Comparison of ENCODE assay signal across 8 cellular contexts in the genomic region with DNA sequence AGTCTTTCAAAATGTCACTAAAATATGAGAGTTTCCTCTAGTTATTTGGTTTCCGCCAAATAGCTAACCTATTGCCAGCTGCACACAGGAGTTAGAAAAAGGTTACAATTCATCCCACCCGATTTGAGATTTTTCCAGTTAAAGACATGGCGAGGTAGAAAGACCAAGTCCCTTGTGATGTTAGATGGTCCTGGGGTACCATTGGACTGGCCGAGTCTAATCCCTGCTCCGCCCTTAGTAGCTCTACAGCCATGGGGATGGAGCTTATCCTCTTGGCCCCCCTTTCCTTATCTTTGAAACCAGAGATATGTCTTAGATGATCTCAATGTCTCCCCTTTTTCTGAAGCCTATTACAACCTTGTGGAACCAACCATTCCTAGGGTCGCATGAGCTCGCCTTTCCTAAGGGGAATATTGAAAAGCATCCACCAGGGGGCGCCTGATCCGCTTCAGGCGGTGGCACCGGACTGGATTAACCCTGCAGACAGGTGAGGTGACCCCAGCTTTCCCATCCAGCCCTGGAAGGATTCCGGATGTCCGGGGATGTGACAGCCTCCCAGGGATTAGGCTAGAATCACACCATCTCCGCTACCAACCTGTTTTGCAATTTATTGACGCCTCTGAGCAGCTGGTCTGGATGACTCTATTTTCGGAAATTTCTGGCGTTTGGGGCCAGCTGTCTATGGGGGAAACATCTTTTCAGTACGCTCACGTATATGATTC.
DNase-seq lines count a peak whose midpoint lies in the region; ATAC-seq and TF ChIP-seq lines count a peak whose summit lies in the region.

No MANE protein-coding gene starts in this region.

- DNase-seq in COLO668 (lab: John Stamatoyannopoulos, UW; ENCODE audit: unreplicated experiment) (peak; percentile 82), HS-5 (ENCODE audit: low read depth) (peak; percentile 16), RKO (ENCODE audit: low spot score) (peak; percentile 42), activated T-helper 1 cell treated with Interleukin-2 at 50 U/mL for 16 hours (ENCODE audit: low read depth) (peak; percentile 13), germinal center (ENCODE audit: low spot score) (peak; percentile 62), retinal pigment epithelial cell (ENCODE audit: low read depth) (no peak)

- ATAC-seq in GM21390 (IDR thresholded peaks at IDR 0.05; ENCODE audit: unreplicated experiment) (no peak), GM18858 (IDR thresholded peaks at IDR 0.05; ENCODE audit: unreplicated experiment) (no peak)

- peak; percentile 80 for TF ChIP-seq CTCF in retinal pigment epithelial cell (conservative IDR thresholded peaks at IDR 0.05; ENCODE audit: low read depth, low read length)

- no peak overlapping the region for H3K4me3 ChIP-seq in retinal pigment epithelial cell (ENCODE audit: low read length)
